21 cellular contexts compared by ENCODE assay signal in genomic region chr6:167794386-167795157, GRCh38.
"Had no signal": no experiment of that assay in that cellular context is flagged by ENCODE, and none has a peak within 500 bp of the region (broad histone marks: within the 10 kb centered on the region; RNA-seq: fewer than 3 reads in every experiment).

No MANE protein-coding gene starts in this region.

- H3K4me3 Mint-ChIP-seq: activated CD4-positive, alpha-beta memory T cell treated with anti-CD3 and anti-CD28 coated beads for 36 hours; activated CD8-positive, alpha-beta memory T cell treated with anti-CD3 and anti-CD28 coated beads, Interleukin-2, amount 10 ng/mL, durations not matched to agents 7 days and 5 days; activated T-helper 17 cell treated with anti-CD3 and anti-CD28 coated beads, Interleukin-2, amount 50 U/mL, for 72 hours; central memory CD8-positive, alpha-beta T cell; memory B cell; stimulated activated effector memory CD8-positive, alpha-beta T cell treated with anti-CD3 and anti-CD28 coated beads, Interleukin-12 subunit alpha, Interleukin-12 subunit beta, amount 100 ng/mL, for 72 hours; WTC11 had no signal

- H3K4me3 ChIP-seq: coronary artery, gastrocnemius medialis, smooth muscle cell, stomach had no signal

- FAIRE-seq: endometrium had no signal

- H3K9me3 ChIP-seq: gastrocnemius medialis, heart left ventricle, left lung, stomach, upper lobe of left lung had no signal

- H3K36me3 Mint-ChIP-seq: activated CD4-positive, alpha-beta memory T cell treated with anti-CD3 and anti-CD28 coated beads for 36 hours; activated CD8-positive, alpha-beta memory T cell treated with anti-CD3 and anti-CD28 coated beads, Interleukin-2, amount 10 ng/mL, durations not matched to agents 7 days and 5 days; memory B cell; naive thymus-derived CD4-positive, alpha-beta T cell; stimulated activated effector memory CD8-positive, alpha-beta T cell treated with anti-CD3 and anti-CD28 coated beads, Interleukin-12 subunit alpha, Interleukin-12 subunit beta, amount 100 ng/mL, for 72 hours; WTC11 had no signal

- H3K27ac ChIP-seq: brain microvascular endothelial cell, coronary artery, gastrocnemius medialis, left lung, stomach had no signal

- H3K4me1 Mint-ChIP-seq: activated T-helper 17 cell treated with anti-CD3 and anti-CD28 coated beads, Interleukin-2, amount 50 U/mL, for 72 hours; central memory CD8-positive, alpha-beta T cell; stimulated activated effector memory CD8-positive, alpha-beta T cell treated with anti-CD3 and anti-CD28 coated beads, Interleukin-12 subunit alpha, Interleukin-12 subunit beta, amount 100 ng/mL, for 72 hours had no signal

- H3K36me3 ChIP-seq: brain microvascular endothelial cell, gastrocnemius medialis, heart left ventricle, left lung, stomach, upper lobe of left lung had no signal

- H3K27ac Mint-ChIP-seq: activated CD4-positive, alpha-beta memory T cell treated with anti-CD3 and anti-CD28 coated beads for 36 hours; activated CD8-positive, alpha-beta memory T cell treated with anti-CD3 and anti-CD28 coated beads, Interleukin-2, amount 10 ng/mL, durations not matched to agents 7 days and 5 days; activated T-helper 17 cell treated with anti-CD3 and anti-CD28 coated beads, Interleukin-2, amount 50 U/mL, for 72 hours; memory B cell; naive thymus-derived CD4-positive, alpha-beta T cell; stimulated activated effector memory CD8-positive, alpha-beta T cell treated with anti-CD3 and anti-CD28 coated beads, Interleukin-12 subunit alpha, Interleukin-12 subunit beta, amount 100 ng/mL, for 72 hours; WTC11 had no signal

- H3K27me3 ChIP-seq: gastrocnemius medialis had no signal

- ATAC-seq: activated CD8-positive, alpha-beta memory T cell treated with anti-CD3 and anti-CD28 coated beads, Interleukin-2, amount 10 ng/mL, durations not matched to agents 7 days and 5 days; activated T-helper 17 cell treated with anti-CD3 and anti-CD28 coated beads, Interleukin-2, amount 50 U/mL, for 72 hours; gastrocnemius medialis; heart left ventricle; left lung; naive thymus-derived CD4-positive, alpha-beta T cell; stimulated activated effector memory CD8-positive, alpha-beta T cell treated with anti-CD3 and anti-CD28 coated beads, Interleukin-12 subunit alpha, Interleukin-12 subunit beta, amount 100 ng/mL, for 72 hours; WTC11 had no signal

- H3K9me3 Mint-ChIP-seq: activated CD4-positive, alpha-beta memory T cell treated with anti-CD3 and anti-CD28 coated beads for 36 hours; activated T-helper 17 cell treated with anti-CD3 and anti-CD28 coated beads, Interleukin-2, amount 50 U/mL, for 72 hours; central memory CD8-positive, alpha-beta T cell; memory B cell; stimulated activated effector memory CD8-positive, alpha-beta T cell treated with anti-CD3 and anti-CD28 coated beads, Interleukin-12 subunit alpha, Interleukin-12 subunit beta, amount 100 ng/mL, for 72 hours; WTC11 had no signal

- DNase-seq: activated CD4-positive, alpha-beta memory T cell treated with anti-CD3 and anti-CD28 coated beads for 36 hours; activated CD4-positive, alpha-beta T cell treated with anti-CD3 and anti-CD28 coated beads for 4 hours; activated CD8-positive, alpha-beta memory T cell treated with anti-CD3 and anti-CD28 coated beads, Interleukin-2, amount 10 ng/mL, durations not matched to agents 7 days and 5 days; activated naive CD4-positive, alpha-beta T cell; activated T-cell treated with anti-CD3 and anti-CD28 coated beads, Interleukin-2, amount 50 U/mL, for 1 hour; brain microvascular endothelial cell; gastrocnemius medialis; heart left ventricle; naive thymus-derived CD4-positive, alpha-beta T cell; stimulated activated CD4-positive, alpha-beta T cell treated with anti-CD3 and anti-CD28 coated beads, Interleukin-4, amount 100 ng/mL, for 24 hours; stomach; upper lobe of left lung had no signal

- H3K4me2 ChIP-seq: smooth muscle cell had no signal
